ENCODE assay signal across 9 cellular contexts in genomic region chr16:77951788-77952187, GRCh38.
DNase-seq lines count a peak whose midpoint lies in the region; TF ChIP-seq lines count a peak whose summit lies in the region.
"Had no signal": no experiment of that assay in that cellular context is flagged by ENCODE, and none has a peak within 500 bp of the region (broad histone marks: within the 10 kb centered on the region; RNA-seq: fewer than 3 reads in every experiment).

No MANE protein-coding gene starts in this region.

- TF ChIP-seq CTCF in GM12865 (IDR thresholded peaks at IDR 0.05; ENCODE audit: insufficient read depth, low read depth, low read length, missing control alignments) = peak; percentile 37

- H3K4me3 ChIP-seq in GM12865 (ENCODE audit: low read depth, low read length) = no peak overlapping the region
- no peak overlapping the region for H3K4me3 ChIP-seq in Jurkat, Clone E6-1 (ENCODE audit: low read length)

- peak; percentile 69 for DNase-seq in GM12865 (ENCODE audit: low read depth)
- peak; percentile 28 for DNase-seq in Jurkat, Clone E6-1 (ENCODE audit: low read depth, low spot score)
- peak; percentile 55 to 59 for DNase-seq in SHP77 (lab: John Stamatoyannopoulos, UW)
- DNase-seq in left kidney (ENCODE audit: low read depth, low spot score) = peak; percentile 51
- DNase-seq in GM03348 (ENCODE audit: low spot score) = no peak
- DNase-seq in hypothalamus (lab: John Stamatoyannopoulos, UW) = no peak
- no peak for DNase-seq in stimulated activated CD4-positive, alpha-beta T cell treated with anti-CD3 and anti-CD28 coated beads, Interleukin-4, amount 100 ng/mL, for 1 hour
- DNase-seq in dedifferentiated amniotic fluid mesenchymal stem cell (ENCODE audit: extremely low spot score) = no peak
- DNase-seq: IMR-90 had no signal

Comparison
In these comparisons a context has a peak if more than half of its experiments do, and no peak if none do; other contexts are left out.
1. DNase-seq: peak in GM12865 (single experiment), Jurkat, Clone E6-1 (single experiment), SHP77 (2 of 2) and left kidney (single experiment); none in GM03348 (single experiment), hypothalamus (0 of 51), stimulated activated CD4-positive, alpha-beta T cell treated with anti-CD3 and anti-CD28 coated beads, Interleukin-4, amount 100 ng/mL, for 1 hour (single experiment) and dedifferentiated amniotic fluid mesenchymal stem cell (single experiment).